Comparison of ENCODE assay signal across 12 cellular contexts in genomic region chr10:31920538-31920937, GRCh38. TPM values are rescaled to one million over a fixed set of nuclear protein-coding genes. Genes with fewer than 3 reads are reported as not detected.
DNase-seq lines count a peak whose midpoint lies in the region; ATAC-seq lines count a peak whose summit lies in the region.
"Had no signal": no experiment of that assay in that cellular context is flagged by ENCODE, and none has a peak within 500 bp of the region (broad histone marks: within the 10 kb centered on the region; RNA-seq: fewer than 3 reads in every experiment).

No MANE protein-coding gene starts in this region.

- H3K36me3 Mint-ChIP-seq in T-helper 17 cell (ENCODE audit: low read depth), result no peaks in the 10 kb centered on the region
- H3K36me3 Mint-ChIP-seq in activated T-cell treated with anti-CD3 and anti-CD28 coated beads, Interleukin-2, amount 50 U/mL, for 4 hours (ENCODE audit: insufficient read depth), result peaks cover 4% of the 10 kb centered on the region
- H3K36me3 Mint-ChIP-seq: CD8-positive, alpha-beta memory T cell; naive B cell had no signal

- ATAC-seq in GM18517 (IDR thresholded peaks at IDR 0.05; ENCODE audit: unreplicated experiment) (peak; percentile 69), GM21381 (IDR thresholded peaks at IDR 0.05; ENCODE audit: unreplicated experiment) (peak; percentile 48), HG03039 (IDR thresholded peaks at IDR 0.05; ENCODE audit: unreplicated experiment) (peak; percentile 46), T-helper 17 cell (no peak)
- no peak for ATAC-seq in activated T-cell treated with anti-CD3 and anti-CD28 coated beads, Interleukin-2, amount 50 U/mL, for 4 hours

- H3K4me3 Mint-ChIP-seq in T-helper 17 cell, result peak overlapping the region; percentile 88
- no peak overlapping the region for H3K4me3 Mint-ChIP-seq in activated T-cell treated with anti-CD3 and anti-CD28 coated beads, Interleukin-2, amount 50 U/mL, for 4 hours
- H3K4me3 Mint-ChIP-seq: dendritic cell treated with granulocyte-macrophage colony-stimulating factor and Interleukin-4, amounts not matched to agents 40 ng/mL and 50 ng/mL, for 4 days had no signal

- H3K4me1 Mint-ChIP-seq in T-helper 17 cell, result peaks cover 39% of the 10 kb centered on the region
- H3K4me1 Mint-ChIP-seq in activated T-cell treated with anti-CD3 and anti-CD28 coated beads, Interleukin-2, amount 50 U/mL, for 4 hours (ENCODE audit: low read depth), result peaks cover 50% of the 10 kb centered on the region

- no peaks in the 10 kb centered on the region for H3K27me3 Mint-ChIP-seq in T-helper 17 cell
- no peaks in the 10 kb centered on the region for H3K27me3 Mint-ChIP-seq in activated T-cell treated with anti-CD3 and anti-CD28 coated beads, Interleukin-2, amount 50 U/mL, for 4 hours (ENCODE audit: low read depth)
- H3K27me3 Mint-ChIP-seq: dendritic cell treated with granulocyte-macrophage colony-stimulating factor and Interleukin-4, amounts not matched to agents 40 ng/mL and 50 ng/mL, for 4 days; naive B cell had no signal

- no peaks in the 10 kb centered on the region for H3K9me3 Mint-ChIP-seq in activated T-cell treated with anti-CD3 and anti-CD28 coated beads, Interleukin-2, amount 50 U/mL, for 4 hours
- H3K9me3 Mint-ChIP-seq: CD8-positive, alpha-beta memory T cell; dendritic cell treated with granulocyte-macrophage colony-stimulating factor and Interleukin-4, amounts not matched to agents 40 ng/mL and 50 ng/mL, for 4 days; naive B cell had no signal

- DNase-seq in T-helper 17 cell (no peak), medulla oblongata (ENCODE audit: extremely low spot score) (no peak), ecto neural progenitor cell (ENCODE audit: low spot score) (no peak)
- DNase-seq in activated T-cell treated with anti-CD3 and anti-CD28 coated beads, Interleukin-2, amount 50 U/mL, for 4 hours, result no peak
- DNase-seq: CD8-positive, alpha-beta memory T cell; naive B cell; RPMI8226; substantia nigra had no signal

- no peaks in the 10 kb centered on the region for H3K9me3 ChIP-seq in T-helper 17 cell (ENCODE audit: control insufficient read depth, low read length, poor library complexity, severe bottlenecking)

- H3K27ac Mint-ChIP-seq in T-helper 17 cell, result peak overlapping the region; percentile 89
- H3K27ac Mint-ChIP-seq: dendritic cell treated with granulocyte-macrophage colony-stimulating factor and Interleukin-4, amounts not matched to agents 40 ng/mL and 50 ng/mL, for 4 days had no signal

RNA-seq across cellular contexts. Expression of gene ARHGAP12, which starts 8.1 kb away (rescaled TPM):
- 10 to 100 TPM; 22.6 to 28.2 TPM for total RNA-seq in T-helper 17 cell
- 1 to 10 TPM; 3.3 to 4.2 (median 3.9) TPM for total RNA-seq in activated T-cell treated with anti-CD3 and anti-CD28 coated beads, Interleukin-2, amount 50 U/mL, for 4 hours

Comparison
In these comparisons a context has a peak if more than half of its experiments do, and no peak if none do; other contexts are left out.
1. ATAC-seq: peak in GM18517 (single experiment), GM21381 (single experiment) and HG03039 (single experiment); none in T-helper 17 cell (single experiment) and activated T-cell treated with anti-CD3 and anti-CD28 coated beads, Interleukin-2, amount 50 U/mL, for 4 hours (0 of 2).
2. RNA of gene ARHGAP12, which starts 8.1 kb away (total RNA-seq): 22.6 to 28.2 TPM in T-helper 17 cell; 3.3 to 4.2 TPM in activated T-cell treated with anti-CD3 and anti-CD28 coated beads, Interleukin-2, amount 50 U/mL, for 4 hours; every median in the first group is over 4 times any median in the second.